ENCODE assay signal across 21 cellular contexts in genomic region chr14:34484726-34485125, GRCh38.
"Had no signal": no experiment of that assay in that cellular context is flagged by ENCODE, and none has a peak within 500 bp of the region (broad histone marks: within the 10 kb centered on the region; RNA-seq: fewer than 3 reads in every experiment).

No MANE protein-coding gene starts in this region.

- H3K79me2 ChIP-seq: hepatocyte had no signal

- H3K4me1 ChIP-seq: esophagus muscularis mucosa, gastroesophageal sphincter, heart left ventricle, left lung, lower lobe of right lung had no signal

- H3K9me3 ChIP-seq: esophagus muscularis mucosa, gastroesophageal sphincter, heart left ventricle, left lung, lower lobe of right lung had no signal

- H2AFZ ChIP-seq: hepatocyte had no signal

- ATAC-seq: foreskin keratinocyte; gastroesophageal sphincter; heart left ventricle; left cardiac atrium; left lung; left ventricle myocardium superior; lower lobe of right lung; naive thymus-derived CD4-positive, alpha-beta T cell had no signal

- H3K4me3 ChIP-seq: coronary artery, dorsolateral prefrontal cortex, esophagus muscularis mucosa, gastroesophageal sphincter, heart left ventricle, hepatocyte, left lung, lower lobe of right lung had no signal

- H3K27me3 ChIP-seq: dorsolateral prefrontal cortex, esophagus muscularis mucosa, foreskin keratinocyte, gastroesophageal sphincter, heart left ventricle, hepatocyte, left lung had no signal

- H3K4me2 ChIP-seq: hepatocyte had no signal

- H3K27ac ChIP-seq: coronary artery, dorsolateral prefrontal cortex, esophagus muscularis mucosa, foreskin keratinocyte, gastroesophageal sphincter, heart left ventricle, hepatocyte, left lung, lower lobe of right lung had no signal

- H3K36me3 ChIP-seq: esophagus muscularis mucosa, gastroesophageal sphincter, heart left ventricle, left lung, lower lobe of right lung had no signal

- DNase-seq: dermis blood vessel endothelial cell; dorsolateral prefrontal cortex; effector CD4-positive, alpha-beta T cell; effector memory CD4-positive, alpha-beta T cell; foreskin keratinocyte; heart left ventricle; hypothalamus; immature natural killer cell; islet precursor cell; kidney; left cardiac atrium; left lung; left ventricle myocardium superior; lower lobe of right lung; mesenchymal stem cell; midbrain; naive thymus-derived CD4-positive, alpha-beta T cell had no signal
